Comparison of ENCODE assay signal across 28 cellular contexts in genomic region chr6:70037445-70037844, GRCh38.
"Had no signal": no experiment of that assay in that cellular context is flagged by ENCODE, and none has a peak within 500 bp of the region (broad histone marks: within the 10 kb centered on the region; RNA-seq: fewer than 3 reads in every experiment).

No MANE protein-coding gene starts in this region.

- H3K4me1 ChIP-seq: stomach, suprapubic skin, testis, thyroid gland, tibial artery, tibial nerve, transverse colon, upper lobe of left lung, upper lobe of right lung, uterus, vagina had no signal

- ATAC-seq: stimulated activated effector memory CD8-positive, alpha-beta T cell treated with anti-CD3 and anti-CD28 coated beads, Interleukin-12 subunit alpha, Interleukin-12 subunit beta, amount 100 ng/mL, for 72 hours; stimulated activated memory B cell treated with anti-CD40 and anti-IgM and Interleukin-4, amounts not matched to agents 10 μg/mL and 1 μg/mL and 100 μg/mL, for 72 hours; stimulated activated naive B cell treated with anti-CD40 and anti-IgM and Interleukin-4, amounts not matched to agents 10 μg/mL and 1 μg/mL and 100 μg/mL, for 72 hours; stimulated activated naive CD8-positive, alpha-beta T cell treated with anti-CD3 and anti-CD28 coated beads, Interleukin-15, amount 100 ng/mL, for 72 hours; stimulated activated naive CD8-positive, alpha-beta T cell treated with anti-CD3 and anti-CD28 coated beads, Interleukin-15, Interleukin-2, amounts not matched to agents 100 U/mL and 50 U/mL, for 24 hours; upper lobe of right lung had no signal

- H3K36me3 ChIP-seq: stomach, suprapubic skin, thoracic aorta, thyroid gland, tibial artery, tibial nerve, transverse colon, upper lobe of left lung, upper lobe of right lung, uterus, vagina had no signal

- H3K27me3 ChIP-seq: stomach, suprapubic skin, testis, thyroid gland, tibial artery, tibial nerve, transverse colon, upper lobe of left lung, upper lobe of right lung, uterus, vagina had no signal

- H3K27ac Mint-ChIP-seq: stimulated activated effector memory CD8-positive, alpha-beta T cell treated with anti-CD3 and anti-CD28 coated beads, Interleukin-12 subunit alpha, Interleukin-12 subunit beta, amount 100 ng/mL, for 72 hours; stimulated activated memory B cell treated with anti-CD40 and anti-IgM and Interleukin-4, amounts not matched to agents 10 μg/mL and 1 μg/mL and 100 μg/mL, for 72 hours; stimulated activated naive B cell treated with anti-CD40 and anti-IgM and Interleukin-4, amounts not matched to agents 10 μg/mL and 1 μg/mL and 100 μg/mL, for 72 hours; stimulated activated naive CD8-positive, alpha-beta T cell treated with anti-CD3 and anti-CD28 coated beads, Interleukin-15, amount 100 ng/mL, for 72 hours; stimulated activated naive CD8-positive, alpha-beta T cell treated with anti-CD3 and anti-CD28 coated beads, Interleukin-15, Interleukin-2, amounts not matched to agents 100 ng/mL and 50 ng/mL, for 24 hours; type B pancreatic cell had no signal

- H3K27me3 Mint-ChIP-seq: stimulated activated memory B cell treated with anti-CD40 and anti-IgM and Interleukin-4, amounts not matched to agents 10 μg/mL and 1 μg/mL and 100 μg/mL, for 72 hours; stimulated activated naive B cell treated with anti-CD40 and anti-IgM and Interleukin-4, amounts not matched to agents 10 μg/mL and 1 μg/mL and 100 μg/mL, for 72 hours; stimulated activated naive CD8-positive, alpha-beta T cell treated with anti-CD3 and anti-CD28 coated beads, Interleukin-15, amount 100 ng/mL, for 72 hours; stimulated activated naive CD8-positive, alpha-beta T cell treated with anti-CD3 and anti-CD28 coated beads, Interleukin-15, Interleukin-2, amounts not matched to agents 100 ng/mL and 50 ng/mL, for 24 hours; type B pancreatic cell had no signal

- H3K4me3 Mint-ChIP-seq: stimulated activated effector memory CD8-positive, alpha-beta T cell treated with anti-CD3 and anti-CD28 coated beads, Interleukin-12 subunit alpha, Interleukin-12 subunit beta, amount 100 ng/mL, for 72 hours; stimulated activated memory B cell treated with anti-CD40 and anti-IgM and Interleukin-4, amounts not matched to agents 10 μg/mL and 1 μg/mL and 100 μg/mL, for 72 hours; stimulated activated naive B cell treated with anti-CD40 and anti-IgM and Interleukin-4, amounts not matched to agents 10 μg/mL and 1 μg/mL and 100 μg/mL, for 72 hours; stimulated activated naive CD8-positive, alpha-beta T cell treated with anti-CD3 and anti-CD28 coated beads, Interleukin-15, amount 100 ng/mL, for 72 hours; stimulated activated naive CD8-positive, alpha-beta T cell treated with anti-CD3 and anti-CD28 coated beads, Interleukin-15, Interleukin-2, amounts not matched to agents 100 ng/mL and 50 ng/mL, for 24 hours; type B pancreatic cell had no signal

- H3K27ac ChIP-seq: stomach, suprapubic skin, testis, thoracic aorta, thyroid gland, tibial artery, tibial nerve, transverse colon, upper lobe of left lung, upper lobe of right lung, uterus, vagina had no signal

- H3K4me3 ChIP-seq: stomach, suprapubic skin, testis, thoracic aorta, thyroid gland, tibial artery, tibial nerve, transverse colon, upper lobe of left lung, upper lobe of right lung, uterus, vagina had no signal

- H3K36me3 Mint-ChIP-seq: stimulated activated effector memory CD8-positive, alpha-beta T cell treated with anti-CD3 and anti-CD28 coated beads, Interleukin-12 subunit alpha, Interleukin-12 subunit beta, amount 100 ng/mL, for 72 hours; type B pancreatic cell had no signal

- H3K9me3 ChIP-seq: stomach, suprapubic skin, testis, thoracic aorta, thyroid gland, tibial artery, tibial nerve, transverse colon, upper lobe of left lung, upper lobe of right lung, uterus, vagina had no signal

- H3K9me3 Mint-ChIP-seq: stimulated activated effector memory CD8-positive, alpha-beta T cell treated with anti-CD3 and anti-CD28 coated beads, Interleukin-12 subunit alpha, Interleukin-12 subunit beta, amount 100 ng/mL, for 72 hours; stimulated activated memory B cell treated with anti-CD40 and anti-IgM and Interleukin-4, amounts not matched to agents 10 μg/mL and 1 μg/mL and 100 μg/mL, for 72 hours; stimulated activated naive B cell treated with anti-CD40 and anti-IgM and Interleukin-4, amounts not matched to agents 10 μg/mL and 1 μg/mL and 100 μg/mL, for 72 hours; stimulated activated naive CD8-positive, alpha-beta T cell treated with anti-CD3 and anti-CD28 coated beads, Interleukin-15, amount 100 ng/mL, for 72 hours; stimulated activated naive CD8-positive, alpha-beta T cell treated with anti-CD3 and anti-CD28 coated beads, Interleukin-15, Interleukin-2, amounts not matched to agents 100 ng/mL and 50 ng/mL, for 24 hours; type B pancreatic cell had no signal

- H3K4me1 Mint-ChIP-seq: stimulated activated effector memory CD8-positive, alpha-beta T cell treated with anti-CD3 and anti-CD28 coated beads, Interleukin-12 subunit alpha, Interleukin-12 subunit beta, amount 100 ng/mL, for 72 hours; stimulated activated memory B cell treated with anti-CD40 and anti-IgM and Interleukin-4, amounts not matched to agents 10 μg/mL and 1 μg/mL and 100 μg/mL, for 72 hours; stimulated activated naive B cell treated with anti-CD40 and anti-IgM and Interleukin-4, amounts not matched to agents 10 μg/mL and 1 μg/mL and 100 μg/mL, for 72 hours; stimulated activated naive CD8-positive, alpha-beta T cell treated with anti-CD3 and anti-CD28 coated beads, Interleukin-15, amount 100 ng/mL, for 72 hours had no signal

- DNase-seq: stimulated activated CD4-positive, alpha-beta T cell treated with anti-CD3 and anti-CD28 coated beads, Interleukin-2, amount 100 ng/mL, for 48 hours; stimulated activated CD4-positive, alpha-beta T cell treated with anti-CD3 and anti-CD28 coated beads, Interleukin-4, amount 100 ng/mL, for 1 hour; stimulated activated CD4-positive, alpha-beta T cell treated with anti-CD3 and anti-CD28 coated beads, Interleukin-4, amount 100 ng/mL, for 24 hours; stimulated activated CD4-positive, alpha-beta T cell treated with anti-CD3 and anti-CD28 coated beads, Interleukin-4, amount 100 ng/mL, for 4 hours; stimulated activated CD8-positive, alpha-beta memory T cell treated with anti-CD3 and anti-CD28 coated beads, Interleukin-4, amount 100 ng/mL, for 48 hours; stimulated activated naive B cell treated with anti-CD40 and anti-IgM and Interleukin-4, amounts not matched to agents 10 μg/mL and 1 μg/mL and 100 μg/mL, for 72 hours; stimulated activated naive CD4-positive, alpha-beta T cell; stimulated activated naive CD4-positive, alpha-beta T cell treated with Interleukin-2 at 50 U/mL for 16 hours; stimulated activated naive CD8-positive, alpha-beta T cell treated with anti-CD3 and anti-CD28 coated beads, Interleukin-15, amount 100 ng/mL, for 72 hours; stimulated activated naive CD8-positive, alpha-beta T cell treated with anti-CD3 and anti-CD28 coated beads, Interleukin-15, Interleukin-2, amounts not matched to agents 100 U/mL and 50 U/mL, for 24 hours; stomach; substantia nigra; testis; thyroid gland; tibial artery; transverse colon; trophoblast cell; upper lobe of left lung; upper lobe of right lung; uterus had no signal
